Comparison of ENCODE assay signal across 12 cellular contexts in genomic region chr7:100509213-100509612, GRCh38. TPM values are rescaled to one million over a fixed set of nuclear protein-coding genes. Genes with fewer than 3 reads are reported as not detected.
A peak's percentile ranks its signal among the peaks of the same experiment; 100 is the strongest.
DNase-seq lines count a peak whose midpoint lies in the region; FAIRE-seq and TF ChIP-seq lines count a peak whose summit lies in the region.
"Had no signal": no experiment of that assay in that cellular context is flagged by ENCODE, and none has a peak within 500 bp of the region (broad histone marks: within the 10 kb centered on the region; RNA-seq: fewer than 3 reads in every experiment).

No MANE protein-coding gene starts in this region.

- H3K9me3 ChIP-seq in H1 (ENCODE audit: insufficient read depth in 2 of 2, low read depth in 1 of 2, low read length in 1 of 2) (no peaks in the 10 kb centered on the region), trophoblast cell (ENCODE audit: insufficient read depth, low read depth, low read length) (peaks cover 1% of the 10 kb centered on the region)
- H3K9me3 ChIP-seq: spleen had no signal

- H3K27ac ChIP-seq in H1 (ENCODE audit: low read depth, low read length) (no peak overlapping the region), trophoblast cell (ENCODE audit: low read depth, low read length) (no peak overlapping the region)
- H3K27ac ChIP-seq: spleen, VCaP had no signal

- peak; percentile 82 for DNase-seq in G401 (ENCODE audit: low spot score)
- DNase-seq in NCI-H69 (lab: John Stamatoyannopoulos, UW) = peak; percentile 69
- DNase-seq in H1 (ENCODE audit: low read depth in 1 of 2, low spot score in 2 of 2) = no peak
- DNase-seq in trophoblast cell = peak; percentile 74 to 80
- DNase-seq in GF-D8 (lab: John Stamatoyannopoulos, UW) = no peak
- DNase-seq in NCI-H2196 (lab: John Stamatoyannopoulos, UW; ENCODE audit: unreplicated experiment) = no peak
- DNase-seq in SW480 (ENCODE audit: low spot score) = no peak
- no peak for DNase-seq in stimulated activated CD4-positive, alpha-beta T cell treated with anti-CD3 and anti-CD28 coated beads, Interleukin-4, amount 100 ng/mL, for 4 hours
- DNase-seq: spleen; stimulated activated naive CD4-positive, alpha-beta T cell had no signal

- no peak for TF ChIP-seq CTCF in H1 (IDR thresholded peaks at IDR 0.05; ENCODE audit: control extremely low read depth in 1 of 3, insufficient read depth in 1 of 3, low read depth in 1 of 3, low read length in 3 of 3)

- H3K56ac ChIP-seq in H1 (replicated peaks; ENCODE audit: insufficient read length, low read depth, low read length) = no peak overlapping the region

- H3K4ac ChIP-seq in H1 (replicated peaks; ENCODE audit: insufficient read length, low read depth, low read length) = no peak overlapping the region
- H3K4ac ChIP-seq in trophoblast cell (ENCODE audit: low read depth, low read length) = no peak overlapping the region

- H2AFZ ChIP-seq in H1 (ENCODE audit: low read length) (peak overlapping the region; percentile 94; the same call in 1 of the 2 replicates), trophoblast cell (ENCODE audit: insufficient read depth, low read length, poor library complexity) (no peak overlapping the region)

- H3K23ac ChIP-seq in H1 (ENCODE audit: insufficient read length) (no peak overlapping the region), trophoblast cell (ENCODE audit: low read length) (no peak overlapping the region)

- H2BK12ac ChIP-seq in H1 (ENCODE audit: low read depth, low read length) (no peak overlapping the region), trophoblast cell (ENCODE audit: low read length) (no peak overlapping the region)

- TF ChIP-seq POLR2A in H1 (IDR thresholded peaks at IDR 0.05; ENCODE audit: control extremely low read depth in 1 of 2, low read depth in 2 of 2, low read length in 2 of 2) = no peak

- H4K8ac ChIP-seq in H1 (ENCODE audit: extremely low read depth, insufficient read depth, low read length) (no peak overlapping the region), trophoblast cell (ENCODE audit: low read depth, low read length) (no peak overlapping the region)

- no peaks in the 10 kb centered on the region for H3K36me3 ChIP-seq in H1 (ENCODE audit: control insufficient read depth in 2 of 4, insufficient read depth in 4 of 4, low read length in 3 of 4)
- no peaks in the 10 kb centered on the region for H3K36me3 ChIP-seq in trophoblast cell (ENCODE audit: control insufficient read depth in 1 of 2, insufficient read depth in 2 of 2, low read length in 2 of 2)
- H3K36me3 ChIP-seq: spleen had no signal

- no peak overlapping the region for H2BK15ac ChIP-seq in H1 (ENCODE audit: low read length)

- no peak overlapping the region for H3K18ac ChIP-seq in H1 (ENCODE audit: extremely low read depth, low read length)
- H3K18ac ChIP-seq in trophoblast cell (ENCODE audit: low read length) = no peak overlapping the region

- H2AK5ac ChIP-seq in H1 (ENCODE audit: low read depth, low read length) (no peak overlapping the region), trophoblast cell (ENCODE audit: low read length) (no peak overlapping the region)

- no peak for FAIRE-seq in H1 (lab: Jason Lieb, UNC)

- no peak overlapping the region for H4K5ac ChIP-seq in H1 (ENCODE audit: insufficient read length, low read depth, low read length)

- H3K4me2 ChIP-seq in H1 (ENCODE audit: insufficient read depth in 1 of 2, low read depth in 2 of 2, low read length in 2 of 2) (no peak overlapping the region), trophoblast cell (ENCODE audit: low read length) (no peak overlapping the region)

- in situ Hi-C loops in G401 (cut with HindIII; ENCODE audit: low sequenced_read_pairs) = no loop called here

- no peak overlapping the region for H2BK120ac ChIP-seq in H1 (replicated peaks; ENCODE audit: low read depth, low read length)
- no peak overlapping the region for H2BK120ac ChIP-seq in trophoblast cell (ENCODE audit: insufficient read depth, low read length, poor library complexity)

- no peak for TF ChIP-seq EP300 in H1 (IDR thresholded peaks at IDR 0.05; ENCODE audit: borderline replicate concordance in 1 of 2, low read depth in 2 of 2, low read length in 2 of 2)

- no peaks in the 10 kb centered on the region for H3K79me1 ChIP-seq in H1 (ENCODE audit: low read depth, low read length)
- H3K79me1 ChIP-seq in trophoblast cell (ENCODE audit: low read length) = no peaks in the 10 kb centered on the region

- H3K79me2 ChIP-seq in H1 (ENCODE audit: control insufficient read depth in 1 of 2, insufficient read depth in 2 of 2, low read length in 2 of 2) (no peaks in the 10 kb centered on the region), trophoblast cell (ENCODE audit: control insufficient read depth, insufficient read depth, low read length, poor library complexity) (no peaks in the 10 kb centered on the region)

- H4K12ac ChIP-seq in trophoblast cell (ENCODE audit: low read depth, low read length) = no peak overlapping the region

- no peak for TF ChIP-seq RAD21 in H1 (IDR thresholded peaks at IDR 0.05 in 1 of 2, conservative IDR thresholded peaks at IDR 0.05 in 1 of 2; ENCODE audit: low read depth in 2 of 2, low read length in 2 of 2)

- H3K4me3 ChIP-seq in H1 (ENCODE audit: extremely low read depth in 1 of 4, insufficient read depth in 2 of 4, low read depth in 3 of 4, low read length in 4 of 4) = no peak overlapping the region
- H3K4me3 ChIP-seq in trophoblast cell (ENCODE audit: low read depth, low read length) = no peak overlapping the region
- H3K4me3 ChIP-seq: lung, spleen had no signal

- no peaks in the 10 kb centered on the region; a peak in 1 of 7 replicates for H3K27me3 ChIP-seq in H1 (replicated peaks in 1 of 4; ENCODE audit: control insufficient read depth in 3 of 4, extremely low read depth in 1 of 4, insufficient read depth in 3 of 4, low read length in 3 of 4)
- no peaks in the 10 kb centered on the region for H3K27me3 ChIP-seq in trophoblast cell (ENCODE audit: insufficient read depth, low read length)
- H3K27me3 ChIP-seq: spleen had no signal

- no peak overlapping the region for H3K9ac ChIP-seq in H1 (replicated peaks in 1 of 4; ENCODE audit: extremely low read depth in 1 of 4, low read depth in 3 of 4, low read length in 3 of 4)
- H3K9ac ChIP-seq in trophoblast cell (ENCODE audit: low read length) = no peak overlapping the region

- no peak overlapping the region for H2BK20ac ChIP-seq in H1 (ENCODE audit: low read length)

- H4K91ac ChIP-seq in H1 (replicated peaks; ENCODE audit: insufficient read length, low read length) = no peak overlapping the region
- H4K91ac ChIP-seq in trophoblast cell (ENCODE audit: low read depth, low read length) = no peak overlapping the region

- H2BK5ac ChIP-seq in H1 (ENCODE audit: low read depth, low read length) (no peak overlapping the region), trophoblast cell (ENCODE audit: low read depth, low read length, poor library complexity) (no peak overlapping the region)

- 85% methylated on average over 14 of the region's 14 CpGs; no CpG with 5 or more reads in 1 of the 2 experiments for WGBS in H1 (ENCODE audit: extremely low coverage in 1 of 2, insufficient coverage in 1 of 2, insufficient read length in 1 of 2, insufficient replicate concordance in 2 of 2, low coverage in 1 of 2, low lambda C conversion rate in 2 of 2, missing lambda C conversion rate in 1 of 2), 2 experiments
- no CpG with 5 or more reads among the region's 14 CpGs for WGBS in trophoblast cell (ENCODE audit: extremely low coverage, insufficient coverage, insufficient read length)

- H3K4me1 ChIP-seq in H1 (replicated peaks in 1 of 4; ENCODE audit: control insufficient read depth in 3 of 4, insufficient read depth in 4 of 4, low read length in 3 of 4) (no peaks in the 10 kb centered on the region), trophoblast cell (ENCODE audit: control insufficient read depth in 1 of 2, insufficient read depth in 2 of 2, low read length in 2 of 2) (no peaks in the 10 kb centered on the region)
- H3K4me1 ChIP-seq: spleen had no signal

- H4K20me1 ChIP-seq in H1 (replicated peaks in 1 of 2; ENCODE audit: control insufficient read depth in 1 of 2, insufficient read depth in 2 of 2, low read length in 2 of 2) = no peaks in the 10 kb centered on the region

- POLR2A ChIA-PET in H1 (lab: Charles Lee; ENCODE audit: partially characterized antibody) = interaction anchor here (0.9 kb wide), 1 partner anchor 46 kb away, joined by 4 read pairs; no protein-coding TSS in a partner anchor

- CTCF ChIA-PET in H1 (lab: Charles Lee; ENCODE audit: partially characterized antibody) = interaction anchor here (1.6 kb wide), 1 partner anchor 64 kb away, joined by 4 read pairs; no protein-coding TSS in a partner anchor

- no peaks in the 10 kb centered on the region for H3K23me2 ChIP-seq in H1 (ENCODE audit: low read depth, low read length)

- H3K14ac ChIP-seq in H1 (ENCODE audit: insufficient read length) (no peak overlapping the region), trophoblast cell (ENCODE audit: low read length) (no peak overlapping the region)

RNA-seq across cellular contexts. Expression of gene NYAP1, which starts 25.5 kb away (rescaled TPM):
- total RNA-seq in G401 (2014; rRNA removed; shearing (Covaris generic)) = 17.3 and 23.0 TPM in 2 replicates
- 4.5 and 4.6 TPM in 2 replicates for total RNA-seq in H1 (2021; fragmentation: NEBNext Ultra II Directional; extraction: Animal tissue kit (Norgen Biotek cat#: 25700))
- 1.9 and 5.0 TPM in 2 replicates for polyA plus RNA-seq in H1 (2011; rRNA removed)
- polyA plus RNA-seq in H1 (2011; cell fraction: cytosol; rRNA removed) = 3.9 TPM
- 5.5 TPM for polyA plus RNA-seq in H1 (2011; cell fraction: nucleus; rRNA removed)
- polyA plus RNA-seq in H1 (2012, experiment 1 of 2) = 2.7 to 4.5 TPM (median 3.8 TPM) in 4 replicates
- polyA plus RNA-seq in H1 (2012, experiment 2 of 2) = 2.0 TPM
- 2.5 TPM for polyA plus RNA-seq in H1 (2013, experiment 1 of 2)
- polyA plus RNA-seq in H1 (2013, experiment 2 of 2) = 2.2 TPM
- polyA minus RNA-seq in H1 (2011; rRNA and poly(A)+ RNA removed) = 0.37 and 0.41 TPM in 2 replicates
- polyA minus RNA-seq in H1 (2011; cell fraction: cytosol; rRNA and poly(A)+ RNA removed) = 3.1 TPM
- polyA minus RNA-seq in H1 (2011; cell fraction: nucleus; rRNA and poly(A)+ RNA removed) = 2.9 TPM
- 0.76 and 0.81 TPM in 2 replicates for polyA plus RNA-seq in trophoblast cell (2013)

RNA-seq across cellular contexts. Expression of gene AGFG2, which starts 29.8 kb away (rescaled TPM):
- total RNA-seq in G401 (2014; rRNA removed; shearing (Covaris generic)) = 42.3 and 47.0 TPM in 2 replicates
- 7.6 TPM in 2 replicates for total RNA-seq in H1 (2021; fragmentation: NEBNext Ultra II Directional; extraction: Animal tissue kit (Norgen Biotek cat#: 25700))
- 11.2 and 15.9 TPM in 2 replicates for polyA plus RNA-seq in H1 (2011; rRNA removed)
- 8.7 TPM for polyA plus RNA-seq in H1 (2011; cell fraction: cytosol; rRNA removed)
- polyA plus RNA-seq in H1 (2011; cell fraction: nucleus; rRNA removed) = 18.2 TPM
- polyA plus RNA-seq in H1 (2012, experiment 1 of 2) = 5.8 to 9.2 TPM (median 6.5 TPM) in 4 replicates
- polyA plus RNA-seq in H1 (2012, experiment 2 of 2) = 4.1 TPM
- 2.6 TPM for polyA plus RNA-seq in H1 (2013, experiment 1 of 2)
- 3.0 TPM for polyA plus RNA-seq in H1 (2013, experiment 2 of 2)
- polyA minus RNA-seq in H1 (2011; rRNA and poly(A)+ RNA removed) = 7.0 and 7.5 TPM in 2 replicates
- polyA minus RNA-seq in H1 (2011; cell fraction: cytosol; rRNA and poly(A)+ RNA removed) = 12.4 TPM
- 13.5 TPM for polyA minus RNA-seq in H1 (2011; cell fraction: nucleus; rRNA and poly(A)+ RNA removed)
- 3.0 TPM in 2 replicates for polyA plus RNA-seq in trophoblast cell (2013)

RNA-seq across cellular contexts. Expression of gene TSC22D4, which starts 30.2 kb away (rescaled TPM):
- total RNA-seq in G401 (2014; rRNA removed; shearing (Covaris generic)) = 80.1 and 118 TPM in 2 replicates
- total RNA-seq in H1 (2021; fragmentation: NEBNext Ultra II Directional; extraction: Animal tissue kit (Norgen Biotek cat#: 25700)) = 20.3 and 24.1 TPM in 2 replicates
- polyA plus RNA-seq in H1 (2011; rRNA removed) = 13.2 and 22.4 TPM in 2 replicates
- polyA plus RNA-seq in H1 (2011; cell fraction: cytosol; rRNA removed) = 14.7 TPM
- polyA plus RNA-seq in H1 (2011; cell fraction: nucleus; rRNA removed) = 22.4 TPM
- 13.5 to 21.7 TPM (median 20.5 TPM) in 4 replicates for polyA plus RNA-seq in H1 (2012, experiment 1 of 2)
- polyA plus RNA-seq in H1 (2012, experiment 2 of 2) = 18.7 TPM
- polyA plus RNA-seq in H1 (2013, experiment 1 of 2) = 15.3 TPM
- polyA plus RNA-seq in H1 (2013, experiment 2 of 2) = 14.1 TPM
- polyA minus RNA-seq in H1 (2011; rRNA and poly(A)+ RNA removed) = 4.6 and 6.6 TPM in 2 replicates
- 15.1 TPM for polyA minus RNA-seq in H1 (2011; cell fraction: cytosol; rRNA and poly(A)+ RNA removed)
- polyA minus RNA-seq in H1 (2011; cell fraction: nucleus; rRNA and poly(A)+ RNA removed) = 7.5 TPM
- polyA plus RNA-seq in trophoblast cell (2013) = 24.3 and 24.6 TPM in 2 replicates

RNA-seq across cellular contexts. Expression of gene SPACDR, which starts 45.2 kb away (rescaled TPM):
- total RNA-seq in G401 (2014; rRNA removed; shearing (Covaris generic)) = not detected in 2 replicates
- total RNA-seq in H1 (2021; fragmentation: NEBNext Ultra II Directional; extraction: Animal tissue kit (Norgen Biotek cat#: 25700)) = 0.33 TPM in 1 of 2 replicates, not detected in the other
- polyA plus RNA-seq in H1 (2011; rRNA removed) = 0.26 and 0.31 TPM in 2 replicates
- polyA plus RNA-seq in H1 (2011; cell fraction: cytosol; rRNA removed) = 0.41 TPM
- polyA plus RNA-seq in H1 (2011; cell fraction: nucleus; rRNA removed) = 0.80 TPM
- polyA plus RNA-seq in H1 (2012, experiment 1 of 2) = 0.18 to 0.92 TPM (median 0.19 TPM) in 3 of 4 replicates, not detected in the other
- 0.39 TPM for polyA plus RNA-seq in H1 (2012, experiment 2 of 2)
- polyA plus RNA-seq in H1 (2013, experiment 1 of 2) = 0.55 TPM
- 0.13 TPM for polyA plus RNA-seq in H1 (2013, experiment 2 of 2)
- polyA minus RNA-seq in H1 (2011; rRNA and poly(A)+ RNA removed) = not detected in 2 replicates
- not detected for polyA minus RNA-seq in H1 (2011; cell fraction: cytosol; rRNA and poly(A)+ RNA removed)
- polyA minus RNA-seq in H1 (2011; cell fraction: nucleus; rRNA and poly(A)+ RNA removed) = not detected
- 1.1 TPM in 2 replicates for polyA plus RNA-seq in trophoblast cell (2013)

Comparison
In these comparisons a context has a peak if more than half of its experiments do, and no peak if none do; other contexts are left out.
1. DNase-seq: peak in G401 (single experiment), NCI-H69 (single experiment) and trophoblast cell (2 of 2); none in H1 (0 of 2), GF-D8 (single experiment), NCI-H2196 (single experiment), SW480 (single experiment) and stimulated activated CD4-positive, alpha-beta T cell treated with anti-CD3 and anti-CD28 coated beads, Interleukin-4, amount 100 ng/mL, for 4 hours (0 of 2).